21 cellular contexts compared by ENCODE assay signal in the genomic region with DNA sequence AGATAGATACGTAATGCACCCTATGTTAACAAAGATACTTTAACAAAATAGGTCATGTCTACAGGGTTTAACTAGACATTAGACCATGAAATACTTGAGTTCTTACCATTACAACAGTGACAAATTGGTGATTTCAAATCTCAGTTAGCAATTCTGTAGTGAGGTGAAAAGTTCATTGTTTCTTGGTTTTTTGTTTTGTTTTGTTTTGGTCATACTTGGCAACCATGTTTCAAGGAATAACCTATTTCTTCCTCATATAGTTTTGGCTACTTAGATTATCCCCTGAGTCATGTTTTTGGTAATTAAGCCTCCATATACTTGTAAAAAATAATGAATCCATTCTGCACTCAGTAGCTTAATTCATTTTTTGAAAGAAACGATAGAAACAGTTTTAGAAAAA.
DNase-seq lines count a peak whose midpoint lies in the region; ATAC-seq, FAIRE-seq and TF ChIP-seq lines count a peak whose summit lies in the region.
"Had no signal": no experiment of that assay in that cellular context is flagged by ENCODE, and none has a peak within 500 bp of the region (broad histone marks: within the 10 kb centered on the region; RNA-seq: fewer than 3 reads in every experiment).

No MANE protein-coding gene starts in this region.

- no peak overlapping the region for H3K27ac ChIP-seq in endothelial cell of umbilical vein (ENCODE audit: insufficient read depth, low read depth, low read length)
- H3K27ac ChIP-seq: A549, C4-2B, HL-60 had no signal

- H3K27ac Mint-ChIP-seq in stimulated activated naive B cell treated with anti-CD40 and anti-IgM and Interleukin-4, amounts not matched to agents 10 μg/mL and 1 μg/mL and 100 μg/mL, for 72 hours, result no peak overlapping the region
- H3K27ac Mint-ChIP-seq: CD4-positive, alpha-beta memory T cell had no signal

- TF ChIP-seq POLR2A in endothelial cell of umbilical vein (IDR thresholded peaks at IDR 0.05; ENCODE audit: low read depth, low read length), result no peak

- TF ChIP-seq CTCF in astrocyte of the cerebellum (IDR thresholded peaks at IDR 0.05; ENCODE audit: low read depth, low read length, missing control alignments), result no peak
- no peak for TF ChIP-seq CTCF in endothelial cell of umbilical vein (IDR thresholded peaks at IDR 0.05; ENCODE audit: extremely low read depth in 1 of 2, insufficient read depth in 1 of 2, low read depth in 1 of 2, low read length in 2 of 2)

- no peaks in the 10 kb centered on the region for H3K9me3 ChIP-seq in endothelial cell of umbilical vein (replicated peaks; ENCODE audit: control insufficient read depth, insufficient read depth, low read length)
- H3K9me3 ChIP-seq: A549, BE2C, Caco-2, HAP-1 had no signal

- no peaks in the 10 kb centered on the region for H3K36me3 Mint-ChIP-seq in stimulated activated naive B cell treated with anti-CD40 and anti-IgM and Interleukin-4, amounts not matched to agents 10 μg/mL and 1 μg/mL and 100 μg/mL, for 72 hours
- H3K36me3 Mint-ChIP-seq: CD4-positive, alpha-beta memory T cell had no signal

- no peak overlapping the region for H2AFZ ChIP-seq in endothelial cell of umbilical vein (ENCODE audit: low read depth, low read length)

- CTCF ChIA-PET in endothelial cell of umbilical vein (lab: Charles Lee), result interaction anchor here (3.3 to 3.9 kb wide), 2 partner anchors 1329 to 1339 kb away, joined by 14 to 30 read pairs; no protein-coding TSS in a partner anchor

- H3K9me1 ChIP-seq in endothelial cell of umbilical vein (replicated peaks; ENCODE audit: control insufficient read depth, extremely low read depth, insufficient read depth, low read length), result no peaks in the 10 kb centered on the region

- dilution Hi-C loops in endothelial cell of umbilical vein (cut with MboI; ENCODE audit: extremely low pct_ligation_motif_present, low sequenced_read_pairs), result no loop called here

- H3K4me1 Mint-ChIP-seq in stimulated activated naive B cell treated with anti-CD40 and anti-IgM and Interleukin-4, amounts not matched to agents 10 μg/mL and 1 μg/mL and 100 μg/mL, for 72 hours, result no peaks in the 10 kb centered on the region
- H3K4me1 Mint-ChIP-seq: CD4-positive, alpha-beta memory T cell had no signal

- no peaks in the 10 kb centered on the region for H3K4me1 ChIP-seq in endothelial cell of umbilical vein (ENCODE audit: control insufficient read depth, extremely low read depth, insufficient read depth, low read length)
- H3K4me1 ChIP-seq: A549, BE2C, Caco-2, HAP-1 had no signal

- DNase-seq in M059J (ENCODE audit: low read depth) (peak; percentile 58), astrocyte of the cerebellum (ENCODE audit: low read depth) (peak; percentile 41), endothelial cell of umbilical vein (ENCODE audit: low read depth, low spot score) (peak; percentile 26), NCI-H1417 (lab: John Stamatoyannopoulos, UW) (no peak)
- no peak for DNase-seq in stimulated activated naive B cell treated with anti-CD40 and anti-IgM and Interleukin-4, amounts not matched to agents 10 μg/mL and 1 μg/mL and 100 μg/mL, for 72 hours
- no peak for DNase-seq in stimulated activated CD4-positive, alpha-beta T cell treated with anti-CD3 and anti-CD28 coated beads, Interleukin-4, amount 100 ng/mL, for 1 hour
- DNase-seq: BE2C; Caco-2; CD4-positive, alpha-beta memory T cell; DMS 273 treated with DMSO at 0.1 percent for 48 hours; DMS79 treated with DMSO at 0.1 percent for 48 hours; EL had no signal

- FAIRE-seq in endothelial cell of umbilical vein (lab: Jason Lieb, UNC), result peak; percentile 55
- FAIRE-seq: A549, G401.6, GM12891, GM19239, H1 had no signal

- H3K36me3 ChIP-seq in endothelial cell of umbilical vein (ENCODE audit: control insufficient read depth in 2 of 2, extremely low read depth in 1 of 2, insufficient read depth in 2 of 2, low read length in 2 of 2), result no peaks in the 10 kb centered on the region
- H3K36me3 ChIP-seq: BE2C, HAP-1 had no signal

- H3K27me3 Mint-ChIP-seq in stimulated activated naive B cell treated with anti-CD40 and anti-IgM and Interleukin-4, amounts not matched to agents 10 μg/mL and 1 μg/mL and 100 μg/mL, for 72 hours, result no peaks in the 10 kb centered on the region
- H3K27me3 Mint-ChIP-seq: CD4-positive, alpha-beta memory T cell had no signal

- H3K9ac ChIP-seq in endothelial cell of umbilical vein (replicated peaks; ENCODE audit: extremely low read depth, insufficient read depth, low read length), result no peak overlapping the region

- H3K4me3 ChIP-seq in astrocyte of the cerebellum (ENCODE audit: low read depth, low read length), result no peak overlapping the region
- no peak overlapping the region for H3K4me3 ChIP-seq in endothelial cell of umbilical vein (replicated peaks in 1 of 3; ENCODE audit: insufficient read depth in 1 of 3, low read depth in 1 of 3, low read length in 3 of 3)
- H3K4me3 ChIP-seq: A549, HAP-1 had no signal

- intact Hi-C loops in endothelial cell of umbilical vein (cut with micrococcal nuclease), result loop anchor here (5.0 kb wide), 1 partner anchor 714 kb away; no protein-coding TSS in a partner anchor

- no peak for ATAC-seq in stimulated activated naive B cell treated with anti-CD40 and anti-IgM and Interleukin-4, amounts not matched to agents 10 μg/mL and 1 μg/mL and 100 μg/mL, for 72 hours (replicated peaks)
- no peak for ATAC-seq in GM19463 (IDR thresholded peaks at IDR 0.05; ENCODE audit: unreplicated experiment)
- ATAC-seq: A549 had no signal

- no peaks in the 10 kb centered on the region for H4K20me1 ChIP-seq in endothelial cell of umbilical vein (replicated peaks; ENCODE audit: control insufficient read depth, extremely low read depth, insufficient read depth, low read length)

- H3K4me2 ChIP-seq in endothelial cell of umbilical vein (ENCODE audit: insufficient read depth, low read length), result no peak overlapping the region
- H3K4me2 ChIP-seq: A549 had no signal

- no peak overlapping the region for H3K4me3 Mint-ChIP-seq in stimulated activated naive B cell treated with anti-CD40 and anti-IgM and Interleukin-4, amounts not matched to agents 10 μg/mL and 1 μg/mL and 100 μg/mL, for 72 hours
- H3K4me3 Mint-ChIP-seq: CD4-positive, alpha-beta memory T cell had no signal

- H3K27me3 ChIP-seq in endothelial cell of umbilical vein (ENCODE audit: control insufficient read depth in 2 of 2, insufficient read depth in 2 of 2, low read length in 2 of 2), result no peaks in the 10 kb centered on the region
- H3K27me3 ChIP-seq: BE2C had no signal

- POLR2A ChIA-PET in endothelial cell of umbilical vein (lab: Charles Lee), result no interaction called here

- in situ Hi-C loops in astrocyte of the cerebellum (cut with HindIII; ENCODE audit: low sequenced_read_pairs), result loop anchor here (5.0 to 10.0 kb wide), 2 partner anchors 351 to 1336 kb away; no protein-coding TSS in a partner anchor

- BruUV-seq in endothelial cell of umbilical vein (replicated peaks; lab: Mats Ljungman, UMichigan), result no TSS peak

- H3K79me2 ChIP-seq in endothelial cell of umbilical vein (ENCODE audit: control insufficient read depth, insufficient read depth, low read length), result no peaks in the 10 kb centered on the region

- peaks cover 1 to 2% of the 10 kb centered on the region in 2 donors for H3K9me3 Mint-ChIP-seq in stimulated activated naive B cell treated with anti-CD40 and anti-IgM and Interleukin-4, amounts not matched to agents 10 μg/mL and 1 μg/mL and 100 μg/mL, for 72 hours

TF ChIP-seq in endothelial cell of umbilical vein, 7 proteins besides CTCF, POLR2A, EP300 and RAD21:
- TF ChIP-seq JUN (IDR thresholded peaks at IDR 0.05; ENCODE audit: borderline replicate concordance, insufficient read depth, insufficient read length, low read depth) (no peak), EZH2 (IDR thresholded peaks at IDR 0.05; ENCODE audit: borderline replicate concordance, low read depth, low read length, severe bottlenecking) (no peak), GATA2 (IDR thresholded peaks at IDR 0.05; ENCODE audit: insufficient read depth, insufficient read length, low read depth, low read length) (no peak), FOS (IDR thresholded peaks at IDR 0.05; ENCODE audit: borderline replicate concordance, insufficient read depth, low read length) (no peak), POLR2AphosphoS5 (IDR thresholded peaks at IDR 0.05; ENCODE audit: insufficient read depth, low read depth, low read length) (no peak), MYC (IDR thresholded peaks at IDR 0.05; ENCODE audit: low read depth, low read length) (no peak)
- TF ChIP-seq, protein P1, sequence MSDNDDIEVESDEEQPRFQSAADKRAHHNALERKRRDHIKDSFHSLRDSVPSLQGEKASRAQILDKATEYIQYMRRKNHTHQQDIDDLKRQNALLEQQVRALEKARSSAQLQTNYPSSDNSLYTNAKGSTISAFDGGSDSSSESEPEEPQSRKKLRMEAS (IDR thresholded peaks at IDR 0.05; ENCODE audit: insufficient read depth, insufficient read length), result no peak
TF ChIP-seq in endothelial cell of umbilical vein: peak in this region for 0.

Comparison
In these comparisons a context has a peak if more than half of its experiments do, and no peak if none do; other contexts are left out.
1. DNase-seq: peak in M059J (single experiment), astrocyte of the cerebellum (single experiment) and endothelial cell of umbilical vein (single experiment); none in stimulated activated naive B cell treated with anti-CD40 and anti-IgM and Interleukin-4, amounts not matched to agents 10 μg/mL and 1 μg/mL and 100 μg/mL, for 72 hours (single experiment), stimulated activated CD4-positive, alpha-beta T cell treated with anti-CD3 and anti-CD28 coated beads, Interleukin-4, amount 100 ng/mL, for 1 hour (single experiment) and NCI-H1417 (0 of 3).